8 cellular contexts compared by ENCODE assay signal in genomic region chr5:56910123-56910951, GRCh38. TPM values are rescaled to one million over a fixed set of nuclear protein-coding genes. Genes with fewer than 3 reads are reported as not detected.
DNase-seq lines count a peak whose midpoint lies in the region; ATAC-seq and TF ChIP-seq lines count a peak whose summit lies in the region.

No MANE protein-coding gene starts in this region.

- H3K4me1 Mint-ChIP-seq in activated CD4-positive, alpha-beta T cell treated with anti-CD3 and anti-CD28 coated beads, Interleukin-2, amount 10 ng/mL, durations not matched to agents 7 days and 5 days, result peaks cover 24% of the 10 kb centered on the region
- H3K4me1 Mint-ChIP-seq in nephron progenitor cell, result peaks cover 25% of the 10 kb centered on the region

- intact Hi-C loops in esophagus muscularis mucosa (cut with DNase I), result loop anchor here (1.0 kb wide), 1 partner anchor 264 kb away; the partner anchor contains the start of gene GPBP1

- TF ChIP-seq EP300 in esophagus muscularis mucosa (IDR thresholded peaks at IDR 0.05), result no peak

- POLR2A ChIA-PET in activated CD4-positive, alpha-beta T cell treated with anti-CD3 and anti-CD28 coated beads, Interleukin-2, amount 10 ng/mL, durations not matched to agents 7 days and 5 days (lab: Charles Lee), result no interaction called here

- peak overlapping the region; percentile 67 to 77 (median 73) for H3K4me3 ChIP-seq in esophagus muscularis mucosa

- H3K36me3 Mint-ChIP-seq in activated CD4-positive, alpha-beta T cell treated with anti-CD3 and anti-CD28 coated beads, Interleukin-2, amount 10 ng/mL, durations not matched to agents 7 days and 5 days (ENCODE audit: low read depth), result no peaks in the 10 kb centered on the region
- peaks cover 37% of the 10 kb centered on the region for H3K36me3 Mint-ChIP-seq in nephron progenitor cell (ENCODE audit: low read depth)

- under 1% methylated on average over 24 of the region's 32 CpGs for WGBS in esophagus muscularis mucosa

- ATAC-seq in HG02759 (IDR thresholded peaks at IDR 0.05; ENCODE audit: unreplicated experiment), result peak; percentile 27

- peak overlapping the region; percentile 88 to 96 (median 94) for H3K27ac ChIP-seq in esophagus muscularis mucosa (replicated peaks in 1 of 4)

- CTCF ChIA-PET in activated CD4-positive, alpha-beta T cell treated with anti-CD3 and anti-CD28 coated beads, Interleukin-2, amount 10 ng/mL, durations not matched to agents 7 days and 5 days (lab: Charles Lee), result interaction anchor here (0.6 to 1.7 kb wide), 9 partner anchors 8 to 346 kb away, joined by 3 to 6 read pairs (median 3); no protein-coding TSS in a partner anchor

- peak; percentile 9 for DNase-seq in activated T-cell treated with anti-CD3 and anti-CD28 coated beads for 4 hours
- no peak for DNase-seq in activated T-cell treated with anti-CD3 and anti-CD28 coated beads, Interleukin-2, amount 50 U/mL, for 1 hour
- DNase-seq in NCI-H1092 (lab: John Stamatoyannopoulos, UW), result peak; percentile 6
- DNase-seq in activated CD4-positive, alpha-beta T cell treated with anti-CD3 and anti-CD28 coated beads, Interleukin-2, amount 10 ng/mL, durations not matched to agents 7 days and 5 days, result no peak
- no peak for DNase-seq in esophagus muscularis mucosa (ENCODE audit: extremely low spot score)
- DNase-seq in nephron progenitor cell, result peak; percentile 45
- peak; percentile 55 for DNase-seq in ureter (ENCODE audit: low spot score)

- peaks cover 0 to 3% (median 0%) of the 10 kb centered on the region in 4 donors for H3K36me3 ChIP-seq in esophagus muscularis mucosa

- TF ChIP-seq CTCF in esophagus muscularis mucosa (IDR thresholded peaks at IDR 0.05) (no peak), nephron progenitor cell (IDR thresholded peaks at IDR 0.05) (no peak)

- no peaks in the 10 kb centered on the region for H3K9me3 ChIP-seq in esophagus muscularis mucosa

- no peaks in the 10 kb centered on the region for H3K9me3 Mint-ChIP-seq in activated CD4-positive, alpha-beta T cell treated with anti-CD3 and anti-CD28 coated beads, Interleukin-2, amount 10 ng/mL, durations not matched to agents 7 days and 5 days
- peaks cover 21% of the 10 kb centered on the region for H3K9me3 Mint-ChIP-seq in nephron progenitor cell

- H3K4me1 ChIP-seq in esophagus muscularis mucosa, result peaks cover 7 to 15% (median 11%) of the 10 kb centered on the region in 4 donors

- TF ChIP-seq POLR2A in esophagus muscularis mucosa (IDR thresholded peaks at IDR 0.05; ENCODE audit: low read depth), result peak; percentile 32

- peak overlapping the region; percentile 83 for H3K4me3 Mint-ChIP-seq in activated CD4-positive, alpha-beta T cell treated with anti-CD3 and anti-CD28 coated beads, Interleukin-2, amount 10 ng/mL, durations not matched to agents 7 days and 5 days
- H3K4me3 Mint-ChIP-seq in nephron progenitor cell, result peak overlapping the region; percentile 87

- H3K27me3 ChIP-seq in esophagus muscularis mucosa, result no peaks in the 10 kb centered on the region

- H3K27ac Mint-ChIP-seq in activated CD4-positive, alpha-beta T cell treated with anti-CD3 and anti-CD28 coated beads, Interleukin-2, amount 10 ng/mL, durations not matched to agents 7 days and 5 days, result peak overlapping the region; percentile 86
- peak overlapping the region; percentile 99 for H3K27ac Mint-ChIP-seq in nephron progenitor cell

- H3K27me3 Mint-ChIP-seq in activated CD4-positive, alpha-beta T cell treated with anti-CD3 and anti-CD28 coated beads, Interleukin-2, amount 10 ng/mL, durations not matched to agents 7 days and 5 days, result peaks cover 14% of the 10 kb centered on the region
- H3K27me3 Mint-ChIP-seq in nephron progenitor cell (ENCODE audit: low read depth, poor library complexity), result peaks cover 5% of the 10 kb centered on the region

RNA-seq across cellular contexts. Expression of gene SETD9, which starts 0.9 kb away (rescaled TPM):
- total RNA-seq in activated CD4-positive, alpha-beta T cell treated with anti-CD3 and anti-CD28 coated beads, Interleukin-2, amount 10 ng/mL, durations not matched to agents 7 days and 5 days, result 1 to 10 TPM; 4.0 to 5.1 TPM
- total RNA-seq in esophagus muscularis mucosa (10 to 100 TPM in 3 of 4 donors, 1 to 10 TPM in 1; 5.0 to 20.8 (median 12.2) TPM), ureter (8.7 TPM)

RNA-seq across cellular contexts. Expression of gene MIER3, which starts 41.6 kb away (rescaled TPM):
- total RNA-seq in activated CD4-positive, alpha-beta T cell treated with anti-CD3 and anti-CD28 coated beads, Interleukin-2, amount 10 ng/mL, durations not matched to agents 7 days and 5 days, result 10 to 100 TPM; 22.4 to 23.1 TPM
- total RNA-seq in esophagus muscularis mucosa, result 10 to 100 TPM; 11.1 to 16.2 (median 13.0) TPM
- total RNA-seq in ureter, result 22.4 TPM

Comparison
In these comparisons a context has a peak if more than half of its experiments do, and no peak if none do; other contexts are left out.
1. DNase-seq: peak in activated T-cell treated with anti-CD3 and anti-CD28 coated beads for 4 hours (single experiment), NCI-H1092 (single experiment), nephron progenitor cell (single experiment) and ureter (single experiment); none in activated T-cell treated with anti-CD3 and anti-CD28 coated beads, Interleukin-2, amount 50 U/mL, for 1 hour (single experiment), activated CD4-positive, alpha-beta T cell treated with anti-CD3 and anti-CD28 coated beads, Interleukin-2, amount 10 ng/mL, durations not matched to agents 7 days and 5 days (single experiment) and esophagus muscularis mucosa (single experiment).